In genomic region chr2:205972113-205972512, GRCh38 we compare ENCODE assay signal across 1 cellular context.
TF ChIP-seq lines count a peak whose summit lies in the region.

No MANE protein-coding gene starts in this region.

TF ChIP-seq in A549, 52 proteins besides CTCF, POLR2A, EP300 and RAD21:
- TF ChIP-seq NFE2L2 (conservative IDR thresholded peaks at IDR 0.05; ENCODE audit: low read length) (no peak), POLR2AphosphoS2 (conservative IDR thresholded peaks at IDR 0.05; ENCODE audit: low read length) (no peak), PHF8 (IDR thresholded peaks at IDR 0.05; ENCODE audit: borderline replicate concordance, low read depth) (no peak), RNF2 (IDR thresholded peaks at IDR 0.05; ENCODE audit: borderline replicate concordance, low read depth) (no peak), MYC (IDR thresholded peaks at IDR 0.05; ENCODE audit: borderline replicate concordance, low read length) (no peak), EHF (CRISPR knock-in tag; IDR thresholded peaks at IDR 0.05) (no peak), BHLHE40 (IDR thresholded peaks at IDR 0.05; ENCODE audit: low read depth, low read length) (no peak), TFCP2L1 (CRISPR knock-in tag; IDR thresholded peaks at IDR 0.05) (no peak), HOXB5 (CRISPR knock-in tag; IDR thresholded peaks at IDR 0.05) (no peak)
- TF ChIP-seq, protein P1, sequence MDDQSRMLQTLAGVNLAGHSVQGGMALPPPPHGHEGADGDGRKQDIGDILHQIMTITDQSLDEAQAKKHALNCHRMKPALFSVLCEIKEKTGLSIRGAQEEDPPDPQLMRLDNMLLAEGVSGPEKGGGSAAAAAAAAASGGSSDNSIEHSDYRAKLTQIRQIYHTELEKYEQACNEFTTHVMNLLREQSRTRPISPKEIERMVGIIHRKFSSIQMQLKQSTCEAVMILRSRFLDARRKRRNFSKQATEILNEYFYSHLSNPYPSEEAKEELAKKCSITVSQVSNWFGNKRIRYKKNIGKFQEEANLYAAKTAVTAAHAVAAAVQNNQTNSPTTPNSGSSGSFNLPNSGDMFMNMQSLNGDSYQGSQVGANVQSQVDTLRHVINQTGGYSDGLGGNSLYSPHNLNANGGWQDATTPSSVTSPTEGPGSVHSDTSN (IDR thresholded peaks at IDR 0.05): no peak
